In genomic region chr6:159978291-159979135, GRCh38 we compare ENCODE assay signal across 8 cellular contexts. TPM values are rescaled to one million over a fixed set of nuclear protein-coding genes. Genes with fewer than 3 reads are reported as not detected.
DNase-seq lines count a peak whose midpoint lies in the region; ATAC-seq and TF ChIP-seq lines count a peak whose summit lies in the region.

No MANE protein-coding gene starts in this region.

- no peaks in the 10 kb centered on the region for H4K20me1 ChIP-seq in PC-3 (ENCODE audit: low read length)

- peak overlapping the region; percentile 58 for H3K4me3 ChIP-seq in PC-3 (ENCODE audit: low read length)

- peak overlapping the region; percentile 100 for H3K27ac ChIP-seq in PC-3 (ENCODE audit: low read length)

- H3K79me2 ChIP-seq in PC-3 (ENCODE audit: low read length), result peaks cover 93% of the 10 kb centered on the region

- peak overlapping the region; percentile 88 for H3K9ac ChIP-seq in PC-3 (ENCODE audit: low read length)

- H3K4me2 ChIP-seq in PC-3 (ENCODE audit: low read length), result peak overlapping the region; percentile 82

- POLR2A ChIA-PET in PC-3 (lab: Charles Lee; ENCODE audit: unreplicated experiment), result interaction anchor here (0.6 kb wide), 1 partner anchor 64 kb away, joined by 5 read pairs; no protein-coding TSS in a partner anchor

- peaks cover 4% of the 10 kb centered on the region for H3F3A ChIP-seq in PC-3 (ENCODE audit: low read length, unreplicated experiment)

- H2AFZ ChIP-seq in PC-3 (ENCODE audit: low read length), result no peak overlapping the region

- H3K9me3 ChIP-seq in PC-3 (ENCODE audit: low read length), result no peaks in the 10 kb centered on the region

- BruUV-seq in PC-3 (replicated peaks; lab: Mats Ljungman, UMichigan), result no TSS peak

- ATAC-seq in HG02678 (IDR thresholded peaks at IDR 0.05; ENCODE audit: unreplicated experiment) (peak; percentile 22), PC-3 (peak; percentile 60), esophagus mucosa (peak; percentile 34)

- CTCF ChIA-PET in PC-3 (lab: Charles Lee), result no interaction called here

- H3K4me1 ChIP-seq in PC-3 (ENCODE audit: insufficient read depth, low read length), result peaks cover 61% of the 10 kb centered on the region

- intact Hi-C loops in PC-3 (cut with micrococcal nuclease), result no loop called here

- no peaks in the 10 kb centered on the region for H3K36me3 ChIP-seq in PC-3 (ENCODE audit: low read depth, low read length)

- TF ChIP-seq CTCF in PC-3 (conservative IDR thresholded peaks at IDR 0.05; ENCODE audit: low read depth, low read length), result no peak

- peak; percentile 59 for DNase-seq in activated naive CD4-positive, alpha-beta T cell treated with Interleukin-2 at 50 U/mL for 16 hours
- DNase-seq in activated naive CD4-positive, alpha-beta T cell (lab: John Stamatoyannopoulos, UW), result no peak
- DNase-seq in PC-3, result peak; percentile 67
- DNase-seq in stimulated activated CD8-positive, alpha-beta memory T cell treated with anti-CD3 and anti-CD28 coated beads, Interleukin-4, amount 100 ng/mL, for 24 hours (ENCODE audit: low read depth), result peak; percentile 30
- no peak for DNase-seq in NCI-H2227 (lab: John Stamatoyannopoulos, UW; ENCODE audit: unreplicated experiment)
- no peak for DNase-seq in cerebellum (ENCODE audit: low spot score)

- H3K9me2 ChIP-seq in PC-3 (replicated peaks; ENCODE audit: low read length), result no peaks in the 10 kb centered on the region

- no peaks in the 10 kb centered on the region for H3K27me3 ChIP-seq in PC-3 (ENCODE audit: low read length)

RNA-seq across cellular contexts. Expression of gene IGF2R, which starts 9.6 kb away (rescaled TPM):
- total RNA-seq in PC-3 (2014; rRNA removed) (31.5 and 37.2 TPM in 2 replicates), esophagus mucosa (53.5 TPM), cerebellum (54.4 TPM)

Comparison
In these comparisons a context has a peak if more than half of its experiments do, and no peak if none do; other contexts are left out.
1. DNase-seq: peak in activated naive CD4-positive, alpha-beta T cell treated with Interleukin-2 at 50 U/mL for 16 hours (single experiment), PC-3 (single experiment) and stimulated activated CD8-positive, alpha-beta memory T cell treated with anti-CD3 and anti-CD28 coated beads, Interleukin-4, amount 100 ng/mL, for 24 hours (single experiment); none in activated naive CD4-positive, alpha-beta T cell (0 of 4), NCI-H2227 (single experiment) and cerebellum (single experiment).
2. Peak in every context shown above with its lines, with median percentiles within 50 percentile points of each other: ATAC-seq.